ENCODE assay signal across 8 cellular contexts in the genomic region with DNA sequence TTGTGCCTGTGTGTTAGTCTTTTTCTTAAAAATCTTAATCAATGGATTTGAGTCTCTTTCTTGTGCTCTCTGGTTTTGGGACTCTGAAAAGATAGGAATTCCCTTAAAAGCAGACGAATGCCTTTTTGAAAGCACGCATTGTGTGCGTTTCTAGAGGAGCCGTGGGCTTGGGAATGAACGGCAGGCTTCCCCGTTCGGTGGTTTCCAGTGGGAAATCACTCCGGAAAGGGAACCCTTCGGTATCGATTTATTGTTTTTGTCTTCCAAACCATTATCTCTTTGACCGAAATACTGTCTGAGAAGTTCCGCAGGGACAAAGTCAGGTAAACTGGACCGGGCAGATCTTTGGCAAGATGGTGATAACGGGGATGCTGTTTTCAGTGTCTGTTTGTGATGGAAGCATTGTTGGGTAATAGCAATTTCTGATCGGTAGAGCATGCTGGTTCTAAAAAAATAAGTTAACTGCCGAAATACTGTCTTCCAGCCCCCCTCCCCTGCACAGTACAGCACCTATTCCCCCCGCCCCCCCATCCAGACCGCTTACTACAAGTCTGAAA. TPM values are rescaled to one million over a fixed set of nuclear protein-coding genes. Genes with fewer than 3 reads are reported as not detected.
A peak's percentile ranks its signal among the peaks of the same experiment; 100 is the strongest.
DNase-seq lines count a peak whose midpoint lies in the region; ATAC-seq and TF ChIP-seq lines count a peak whose summit lies in the region.

No MANE protein-coding gene starts in this region.

- H3K9me3 Mint-ChIP-seq in activated naive CD8-positive, alpha-beta T cell treated with anti-CD3 and anti-CD28 coated beads, Interleukin-2, amount 10 ng/mL, durations not matched to agents 7 days and 5 days, result no peaks in the 10 kb centered on the region

- no peaks in the 10 kb centered on the region for H3K9me3 ChIP-seq in testis

- in situ Hi-C loops in GM13977 (cut with MboI; ENCODE audit: low pct_unique_long_range_greater_than_20kb, low sequenced_read_pairs, unreplicated experiment), result no loop called here

- H3K27ac Mint-ChIP-seq in activated naive CD8-positive, alpha-beta T cell treated with anti-CD3 and anti-CD28 coated beads, Interleukin-2, amount 10 ng/mL, durations not matched to agents 7 days and 5 days, result no peak overlapping the region

- 2% methylated on average over 18 of the region's 18 CpGs for WGBS in testis, 2 donors

- DNase-seq in GM13977 (ENCODE audit: low spot score), result peak; percentile 68
- DNase-seq in activated naive CD8-positive, alpha-beta T cell treated with anti-CD3 and anti-CD28 coated beads, Interleukin-2, amount 10 ng/mL, durations not matched to agents 7 days and 5 days, result no peak
- no peak for DNase-seq in kidney epithelial cell (ENCODE audit: low read depth)
- DNase-seq in testis, result no peak
- DNase-seq in SHP77 treated with DMSO at 0.1 percent for 48 hours (lab: John Stamatoyannopoulos, UW), result no peak

- H3K36me3 ChIP-seq in kidney epithelial cell (ENCODE audit: control insufficient read depth, insufficient read depth, low read length) (no peaks in the 10 kb centered on the region), testis (ENCODE audit: low read depth, missing control alignments) (no peaks in the 10 kb centered on the region)

- H3K27ac ChIP-seq in 22Rv1, result peak overlapping the region; percentile 92
- H3K27ac ChIP-seq in testis, result peak overlapping the region; percentile 40 to 96

- peak overlapping the region; percentile 72 for H3K4me3 ChIP-seq in kidney epithelial cell (ENCODE audit: low read depth, low read length)
- peak overlapping the region; percentile 72 to 89 for H3K4me3 ChIP-seq in testis

- no peak for TF ChIP-seq CTCF in 22Rv1 (IDR thresholded peaks at IDR 0.05)
- TF ChIP-seq CTCF in GM13977 (IDR thresholded peaks at IDR 0.05; ENCODE audit: extremely low read depth, insufficient read depth, missing control alignments), result no peak
- TF ChIP-seq CTCF in kidney epithelial cell (IDR thresholded peaks at IDR 0.05; ENCODE audit: insufficient read depth, low read length, poor library complexity, severe bottlenecking), result no peak
- TF ChIP-seq CTCF in testis (IDR thresholded peaks at IDR 0.05), result no peak

- intact Hi-C loops in testis (cut with DNase I; ENCODE audit: low total_unique reads), result no loop called here

- POLR2A ChIA-PET in activated naive CD8-positive, alpha-beta T cell treated with anti-CD3 and anti-CD28 coated beads, Interleukin-2, amount 10 ng/mL, durations not matched to agents 7 days and 5 days (lab: Charles Lee), result interaction anchor here (1.3 kb wide), 1 partner anchor 78 kb away, joined by 3 read pairs; no protein-coding TSS in a partner anchor

- peaks cover 15% of the 10 kb centered on the region for H3K4me1 ChIP-seq in testis

- H3K4me3 Mint-ChIP-seq in activated naive CD8-positive, alpha-beta T cell treated with anti-CD3 and anti-CD28 coated beads, Interleukin-2, amount 10 ng/mL, durations not matched to agents 7 days and 5 days, result peak overlapping the region; percentile 88

- H3K4me1 Mint-ChIP-seq in activated naive CD8-positive, alpha-beta T cell treated with anti-CD3 and anti-CD28 coated beads, Interleukin-2, amount 10 ng/mL, durations not matched to agents 7 days and 5 days, result peaks cover 2% of the 10 kb centered on the region

- ATAC-seq in activated naive CD8-positive, alpha-beta T cell treated with anti-CD3 and anti-CD28 coated beads, Interleukin-2, amount 10 ng/mL, durations not matched to agents 7 days and 5 days (ENCODE audit: low read depth), result no peak
- ATAC-seq in HG02763 (IDR thresholded peaks at IDR 0.05; ENCODE audit: unreplicated experiment) (no peak), GM19395 (IDR thresholded peaks at IDR 0.05; ENCODE audit: unreplicated experiment) (no peak)

- TF ChIP-seq POLR2A in testis (IDR thresholded peaks at IDR 0.05), result no peak

- no peaks in the 10 kb centered on the region for H3K36me3 Mint-ChIP-seq in activated naive CD8-positive, alpha-beta T cell treated with anti-CD3 and anti-CD28 coated beads, Interleukin-2, amount 10 ng/mL, durations not matched to agents 7 days and 5 days

- peaks cover 17% of the 10 kb centered on the region for H3K27me3 Mint-ChIP-seq in activated naive CD8-positive, alpha-beta T cell treated with anti-CD3 and anti-CD28 coated beads, Interleukin-2, amount 10 ng/mL, durations not matched to agents 7 days and 5 days

- no peaks in the 10 kb centered on the region for H3K27me3 ChIP-seq in kidney epithelial cell (ENCODE audit: control insufficient read depth, insufficient read depth, low read length)
- H3K27me3 ChIP-seq in testis, result no peaks in the 10 kb centered on the region

RNA-seq across cellular contexts. Expression of a gene that starts 0.4 kb away (rescaled TPM):
- 1 to 10 TPM; 1.8 to 1.9 TPM for total RNA-seq in activated naive CD8-positive, alpha-beta T cell treated with anti-CD3 and anti-CD28 coated beads, Interleukin-2, amount 10 ng/mL, durations not matched to agents 7 days and 5 days
- total RNA-seq in kidney epithelial cell (2.9 and 3.4 TPM in 2 replicates), testis (10 to 100 TPM; 33.1 to 34.7 TPM)
- 6.2 TPM for polyA plus RNA-seq in testis (ENCODE audit: insufficient read depth, low read depth, low replicate concordance)
